ENCODE assay signal across 9 cellular contexts in the genomic region with DNA sequence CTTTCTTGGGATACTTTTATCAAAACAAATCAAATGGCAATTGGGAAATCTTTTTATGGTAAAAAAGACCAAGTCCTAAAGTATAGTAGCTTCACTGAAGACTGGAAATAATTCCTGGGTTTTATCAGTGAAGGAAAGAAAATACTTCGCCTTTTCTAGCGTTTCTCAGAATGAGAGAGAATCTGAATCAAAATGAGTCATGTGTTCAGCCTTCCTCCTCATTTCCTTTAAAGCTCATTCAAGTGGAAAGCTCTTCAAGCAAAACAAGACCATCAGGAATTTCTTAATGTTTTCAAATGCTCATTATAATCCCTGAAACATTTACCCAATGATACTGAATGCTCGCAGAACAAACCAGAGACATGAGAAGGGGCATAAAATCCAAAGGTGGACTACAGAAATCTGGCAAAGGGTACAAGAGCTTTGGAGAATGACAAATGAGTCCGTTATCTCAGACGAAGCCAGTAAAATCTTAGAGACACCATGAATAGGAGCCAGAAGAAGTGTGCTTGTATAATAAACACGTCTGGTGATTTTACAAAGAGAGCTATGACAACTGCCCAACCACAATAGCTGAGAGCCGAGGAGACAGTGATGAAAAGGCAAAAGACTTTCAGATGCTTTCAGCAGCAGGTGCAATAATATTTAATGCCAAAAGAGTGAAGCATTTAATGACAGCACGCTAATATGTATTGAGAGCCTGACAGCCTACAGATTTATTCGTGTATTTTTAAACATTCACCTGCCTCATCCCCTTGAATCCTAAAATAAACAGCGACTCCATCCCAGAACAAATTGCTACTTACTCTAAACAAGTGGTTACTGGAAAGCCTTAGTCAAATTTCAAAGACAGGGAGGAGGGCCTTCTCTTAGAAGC. TPM values are rescaled to one million over a fixed set of nuclear protein-coding genes. Genes with fewer than 3 reads are reported as not detected.
DNase-seq lines count a peak whose midpoint lies in the region; ATAC-seq lines count a peak whose summit lies in the region.
"Had no signal": no experiment of that assay in that cellular context is flagged by ENCODE, and none has a peak within 500 bp of the region (broad histone marks: within the 10 kb centered on the region; RNA-seq: fewer than 3 reads in every experiment).

No MANE protein-coding gene starts in this region.

- H3K27ac Mint-ChIP-seq in activated T-helper 17 cell treated with anti-CD3 and anti-CD28 coated beads, Interleukin-2, amount 50 U/mL, for 72 hours = peak overlapping the region; percentile 28

- no peaks in the 10 kb centered on the region for H3K9me3 Mint-ChIP-seq in activated T-helper 17 cell treated with anti-CD3 and anti-CD28 coated beads, Interleukin-2, amount 50 U/mL, for 72 hours
- H3K9me3 Mint-ChIP-seq: activated naive CD8-positive, alpha-beta T cell treated with anti-CD3 and anti-CD28 coated beads for 36 hours had no signal

- DNase-seq in NCI-H345 (lab: John Stamatoyannopoulos, UW) (peak; percentile 35), NCI-H345 treated with DMSO at 0.1 percent for 48 hours (lab: John Stamatoyannopoulos, UW; ENCODE audit: unreplicated experiment) (no peak), kidney tubule cell (ENCODE audit: low spot score) (peak; percentile 71), superior temporal gyrus (ENCODE audit: extremely low spot score) (peak; percentile 68), MV-4-11 (lab: John Stamatoyannopoulos, UW) (no peak), islet precursor cell (no peak)
- DNase-seq: activated naive CD8-positive, alpha-beta T cell treated with anti-CD3 and anti-CD28 coated beads for 36 hours had no signal

- H3K4me1 Mint-ChIP-seq in activated T-helper 17 cell treated with anti-CD3 and anti-CD28 coated beads, Interleukin-2, amount 50 U/mL, for 72 hours = peaks cover 15% of the 10 kb centered on the region

- no peak overlapping the region for H3K4me3 Mint-ChIP-seq in activated T-helper 17 cell treated with anti-CD3 and anti-CD28 coated beads, Interleukin-2, amount 50 U/mL, for 72 hours
- H3K4me3 Mint-ChIP-seq: activated naive CD8-positive, alpha-beta T cell treated with anti-CD3 and anti-CD28 coated beads for 36 hours had no signal

- no peaks in the 10 kb centered on the region for H3K27me3 Mint-ChIP-seq in activated T-helper 17 cell treated with anti-CD3 and anti-CD28 coated beads, Interleukin-2, amount 50 U/mL, for 72 hours
- H3K27me3 Mint-ChIP-seq: activated naive CD8-positive, alpha-beta T cell treated with anti-CD3 and anti-CD28 coated beads for 36 hours had no signal

- ATAC-seq in activated T-helper 17 cell treated with anti-CD3 and anti-CD28 coated beads, Interleukin-2, amount 50 U/mL, for 72 hours (replicated peaks) = no peak
- no peak for ATAC-seq in HG02610 (IDR thresholded peaks at IDR 0.05; ENCODE audit: unreplicated experiment)

- H3K36me3 Mint-ChIP-seq in activated T-helper 17 cell treated with anti-CD3 and anti-CD28 coated beads, Interleukin-2, amount 50 U/mL, for 72 hours (ENCODE audit: low read depth) = peaks cover 87% of the 10 kb centered on the region
- H3K36me3 Mint-ChIP-seq: activated naive CD8-positive, alpha-beta T cell treated with anti-CD3 and anti-CD28 coated beads for 36 hours had no signal

RNA-seq across cellular contexts. Expression of gene SPRING1, which starts 19.1 kb away (rescaled TPM):
- total RNA-seq in activated T-helper 17 cell treated with anti-CD3 and anti-CD28 coated beads, Interleukin-2, amount 50 U/mL, for 72 hours = 10 to 100 TPM; 17.9 to 32.8 TPM

RNA-seq across cellular contexts. Expression of gene RNFT2, which starts 19.3 kb away (rescaled TPM):
- total RNA-seq in activated T-helper 17 cell treated with anti-CD3 and anti-CD28 coated beads, Interleukin-2, amount 50 U/mL, for 72 hours = 10 to 100 TPM; 12.3 to 23.6 TPM

Comparison
In these comparisons a context has a peak if more than half of its experiments do, and no peak if none do; other contexts are left out.
1. DNase-seq: peak in NCI-H345 (single experiment), kidney tubule cell (single experiment) and superior temporal gyrus (single experiment); none in NCI-H345 treated with DMSO at 0.1 percent for 48 hours (single experiment), MV-4-11 (single experiment) and islet precursor cell (single experiment).